In genomic region chr2:241443486-241444223, GRCh38 we compare ENCODE assay signal across 1 cellular context.
TF ChIP-seq lines count a peak whose summit lies in the region.

No MANE protein-coding gene starts in this region.

TF ChIP-seq in K562, 482 proteins besides CTCF, POLR2A, EP300 and RAD21 (continued from another document and continues in another):
- TF ChIP-seq MYC (IDR thresholded peaks at IDR 0.05; ENCODE audit: low read depth, low read length) = peak; percentile 72
- TF ChIP-seq MYC (CRISPR knock-in tag; IDR thresholded peaks at IDR 0.05; ENCODE audit: borderline replicate concordance, low read depth) = no peak
- TF ChIP-seq ZNF175 (CRISPR knock-in tag; IDR thresholded peaks at IDR 0.05; ENCODE audit: low read depth) = no peak
- TF ChIP-seq BRD9 (IDR thresholded peaks at IDR 0.05; ENCODE audit: low read depth, partially characterized antibody) = no peak
- no peak for TF ChIP-seq FIP1L1 (IDR thresholded peaks at IDR 0.05; ENCODE audit: low read depth, low read length, poor library complexity, severe bottlenecking)
- no peak for TF ChIP-seq ZNF586 (CRISPR knock-in tag; conservative IDR thresholded peaks at IDR 0.05)
- TF ChIP-seq PRDM10 (IDR thresholded peaks at IDR 0.05; ENCODE audit: partially characterized antibody) = no peak
- no peak for TF ChIP-seq ZNF408 (CRISPR knock-in tag; IDR thresholded peaks at IDR 0.05; ENCODE audit: low read depth)
- no peak for TF ChIP-seq TFAM (CRISPR knock-in tag; conservative IDR thresholded peaks at IDR 0.05)
- no peak for TF ChIP-seq RNF2 (IDR thresholded peaks at IDR 0.05)
- TF ChIP-seq PRMT5 (CRISPR knock-in tag; IDR thresholded peaks at IDR 0.05) = no peak
- no peak for TF ChIP-seq ZNF197 (CRISPR knock-in tag; IDR thresholded peaks at IDR 0.05; ENCODE audit: low read depth)
- no peak for TF ChIP-seq ZKSCAN8 (CRISPR knock-in tag; IDR thresholded peaks at IDR 0.05)
- TF ChIP-seq CTCFL (IDR thresholded peaks at IDR 0.05; ENCODE audit: borderline replicate concordance, insufficient read depth, low read depth, low read length, poor library complexity, severe bottlenecking) = no peak
- TF ChIP-seq SMAD4 (CRISPR knock-in tag; conservative IDR thresholded peaks at IDR 0.05) = 0 out of 2 replicates have a peak, but pooled peaks have one; percentile 24
- no peak for TF ChIP-seq XRCC4 (IDR thresholded peaks at IDR 0.05; ENCODE audit: extremely low read depth, insufficient read depth, insufficient read length)
- no peak for TF ChIP-seq RREB1 (CRISPR knock-in tag; IDR thresholded peaks at IDR 0.05)
- TF ChIP-seq ZNF830 (CRISPR knock-in tag; IDR thresholded peaks at IDR 0.05) = no peak
- no peak for TF ChIP-seq TEAD1 (CRISPR knock-in tag; IDR thresholded peaks at IDR 0.05)
- TF ChIP-seq ZNF449 (CRISPR knock-in tag; IDR thresholded peaks at IDR 0.05) = no peak
- TF ChIP-seq ELK1 (CRISPR knock-in tag; IDR thresholded peaks at IDR 0.05) = no peak
- TF ChIP-seq RBM15 (IDR thresholded peaks at IDR 0.05; ENCODE audit: insufficient read depth, low read length) = no peak
- no peak for TF ChIP-seq SAFB (IDR thresholded peaks at IDR 0.05; ENCODE audit: borderline replicate concordance, low read depth, low read length)
- TF ChIP-seq TSHZ1 (CRISPR knock-in tag; IDR thresholded peaks at IDR 0.05) = no peak
- TF ChIP-seq TEAD4 (IDR thresholded peaks at IDR 0.05; ENCODE audit: low read length) = peak; percentile 29; the same call in 1 of the 2 replicates
- no peak for TF ChIP-seq TEAD4 (CRISPR knock-in tag; IDR thresholded peaks at IDR 0.05; ENCODE audit: borderline replicate concordance)
- TF ChIP-seq KDM4B (IDR thresholded peaks at IDR 0.05; ENCODE audit: borderline replicate concordance in 2 of 2, low read depth in 1 of 2) = no peak
- TF ChIP-seq HIVEP1 (CRISPR knock-in tag; IDR thresholded peaks at IDR 0.05) = no peak
- TF ChIP-seq ZBED1 (IDR thresholded peaks at IDR 0.05) = no peak
- TF ChIP-seq AFF1 (IDR thresholded peaks at IDR 0.05; ENCODE audit: low read depth in 1 of 2, partially characterized antibody in 2 of 2) = no peak
- TF ChIP-seq TCF7L2 (IDR thresholded peaks at IDR 0.05; ENCODE audit: low read depth, low read length) = no peak
- TF ChIP-seq MEF2A (IDR thresholded peaks at IDR 0.05; ENCODE audit: control insufficient read depth, low read depth, low read length) = no peak
- TF ChIP-seq ZNF431 (CRISPR knock-in tag; IDR thresholded peaks at IDR 0.05) = no peak
- TF ChIP-seq HNRNPK (IDR thresholded peaks at IDR 0.05; ENCODE audit: low read depth, low read length, poor library complexity, severe bottlenecking) = no peak
